1 cellular context compared by ENCODE assay signal in genomic region chr20:44274303-44275017, GRCh38.
A peak's percentile ranks its signal among the peaks of the same experiment; 100 is the strongest.
TF ChIP-seq lines count a peak whose summit lies in the region.

No MANE protein-coding gene starts in this region.

TF ChIP-seq in HepG2, 621 proteins besides CTCF, POLR2A, EP300 and RAD21 (continued from another document and continues in another):
- TF ChIP-seq HINFP (CRISPR knock-in tag; IDR thresholded peaks at IDR 0.05; ENCODE audit: low read depth) (no peak), TAF15 (IDR thresholded peaks at IDR 0.05; ENCODE audit: low read depth, low read length, poor library complexity, severe bottlenecking) (no peak), NCOA2 (CRISPR knock-in tag; IDR thresholded peaks at IDR 0.05) (peak; percentile 74; the same call in 1 of the 2 replicates), FOXO1 (CRISPR knock-in tag; IDR thresholded peaks at IDR 0.05) (peak; percentile 57; the same call in 1 of the 2 replicates), KLF12 (CRISPR knock-in tag; IDR thresholded peaks at IDR 0.05; ENCODE audit: borderline replicate concordance) (no peak), ZIK1 (CRISPR knock-in tag; IDR thresholded peaks at IDR 0.05; ENCODE audit: borderline replicate concordance, low read depth) (no peak), ZNF773 (CRISPR knock-in tag; IDR thresholded peaks at IDR 0.05; ENCODE audit: borderline replicate concordance) (no peak), RNF2 (conservative IDR thresholded peaks at IDR 0.05; ENCODE audit: low read depth) (no peak), ZNF512B (CRISPR knock-in tag; IDR thresholded peaks at IDR 0.05; ENCODE audit: borderline replicate concordance) (peak; percentile 61; the same call in 1 of the 2 replicates), TRIM24 (CRISPR knock-in tag; IDR thresholded peaks at IDR 0.05) (no peak), ZFYVE20 (CRISPR knock-in tag; IDR thresholded peaks at IDR 0.05; ENCODE audit: borderline replicate concordance, low read depth) (no peak), RORA (CRISPR knock-in tag; IDR thresholded peaks at IDR 0.05) (no peak), CREM (IDR thresholded peaks at IDR 0.05) (peak; percentile 77; the same call in 1 of the 2 replicates), CREM (CRISPR knock-in tag; IDR thresholded peaks at IDR 0.05) (no peak), MEIS1 (CRISPR knock-in tag; IDR thresholded peaks at IDR 0.05; ENCODE audit: borderline replicate concordance) (no peak), PATZ1 (CRISPR knock-in tag; IDR thresholded peaks at IDR 0.05) (peak; percentile 44; the same call in 1 of the 2 replicates), REXO4 (CRISPR knock-in tag; IDR thresholded peaks at IDR 0.05; ENCODE audit: borderline replicate concordance) (no peak), ZNF503 (CRISPR knock-in tag; IDR thresholded peaks at IDR 0.05) (peak; percentile 58; the same call in 1 of the 2 replicates), ZFX (CRISPR knock-in tag; IDR thresholded peaks at IDR 0.05; ENCODE audit: low read depth) (peak; percentile 60), NR3C1 (CRISPR knock-in tag; IDR thresholded peaks at IDR 0.05) (no peak), ZNF782 (CRISPR knock-in tag; IDR thresholded peaks at IDR 0.05; ENCODE audit: borderline replicate concordance) (no peak), ZNF670 (CRISPR knock-in tag; IDR thresholded peaks at IDR 0.05; ENCODE audit: borderline replicate concordance) (no peak), FIP1L1 (IDR thresholded peaks at IDR 0.05; ENCODE audit: borderline replicate concordance, insufficient read depth, low read depth, low read length) (no peak), HDAC1 (CRISPR knock-in tag; IDR thresholded peaks at IDR 0.05) (0 out of 2 replicates have a peak, but pooled peaks have one; percentile 43), ZNF24 (IDR thresholded peaks at IDR 0.05) (no peak), NCOR1 (IDR thresholded peaks at IDR 0.05; ENCODE audit: borderline replicate concordance, low read length) (peak; percentile 78; the same call in 1 of the 2 replicates), NR1H2 (CRISPR knock-in tag; IDR thresholded peaks at IDR 0.05; ENCODE audit: borderline replicate concordance, low read depth) (no peak), ONECUT2 (CRISPR knock-in tag; IDR thresholded peaks at IDR 0.05) (no peak), SKI (IDR thresholded peaks at IDR 0.05; ENCODE audit: partially characterized antibody) (peak; percentile 45), ZNF280B (CRISPR knock-in tag; IDR thresholded peaks at IDR 0.05; ENCODE audit: borderline replicate concordance) (no peak), ZNF709 (CRISPR knock-in tag; IDR thresholded peaks at IDR 0.05) (0 out of 2 replicates have a peak, but pooled peaks have one; percentile 58), ZNF451 (CRISPR knock-in tag; IDR thresholded peaks at IDR 0.05) (no peak), FOXJ3 (CRISPR knock-in tag; IDR thresholded peaks at IDR 0.05; ENCODE audit: borderline replicate concordance) (0 out of 2 replicates have a peak, but pooled peaks have one; percentile 49), ATF3 (CRISPR knock-in tag; IDR thresholded peaks at IDR 0.05) (no peak), ZBED4 (CRISPR knock-in tag; IDR thresholded peaks at IDR 0.05; ENCODE audit: borderline replicate concordance) (no peak), ATAD3A (CRISPR knock-in tag; IDR thresholded peaks at IDR 0.05) (no peak), RFX3 (CRISPR knock-in tag; IDR thresholded peaks at IDR 0.05) (no peak), SOX6 (IDR thresholded peaks at IDR 0.05) (no peak), SOX6 (CRISPR knock-in tag; IDR thresholded peaks at IDR 0.05) (peak; percentile 56; the same call in 1 of the 2 replicates), ZBTB38 (CRISPR knock-in tag; IDR thresholded peaks at IDR 0.05) (no peak), YEATS4 (CRISPR knock-in tag; IDR thresholded peaks at IDR 0.05; ENCODE audit: borderline replicate concordance) (no peak), RARA (CRISPR knock-in tag; IDR thresholded peaks at IDR 0.05) (peak; percentile 81), ZNF703 (CRISPR knock-in tag; IDR thresholded peaks at IDR 0.05; ENCODE audit: borderline replicate concordance) (no peak), ELK4 (CRISPR knock-in tag; IDR thresholded peaks at IDR 0.05; ENCODE audit: borderline replicate concordance) (no peak), NFKBIZ (CRISPR knock-in tag; IDR thresholded peaks at IDR 0.05) (no peak), PAF1 (CRISPR knock-in tag; IDR thresholded peaks at IDR 0.05) (no peak), YEATS2 (CRISPR knock-in tag; IDR thresholded peaks at IDR 0.05; ENCODE audit: borderline replicate concordance) (no peak), POLR2AphosphoS2 (IDR thresholded peaks at IDR 0.05; ENCODE audit: low read depth, low read length) (no peak), MAFG (CRISPR knock-in tag; IDR thresholded peaks at IDR 0.05) (no peak), FOXK2 (IDR thresholded peaks at IDR 0.05) (0 out of 2 replicates have a peak, but pooled peaks have one; percentile 3), ZBTB7B (CRISPR knock-in tag; IDR thresholded peaks at IDR 0.05) (no peak), FOXM1 (CRISPR knock-in tag; IDR thresholded peaks at IDR 0.05) (no peak), SMAD9 (CRISPR knock-in tag; IDR thresholded peaks at IDR 0.05) (no peak), ZEB1 (IDR thresholded peaks at IDR 0.05; ENCODE audit: insufficient replicate concordance, low read depth) (peak; percentile 11), ZNF441 (CRISPR knock-in tag; IDR thresholded peaks at IDR 0.05; ENCODE audit: borderline replicate concordance) (no peak), MTERF4 (CRISPR knock-in tag; IDR thresholded peaks at IDR 0.05) (peak; percentile 73; the same call in 1 of the 2 replicates), HMG20A (CRISPR knock-in tag; IDR thresholded peaks at IDR 0.05; ENCODE audit: borderline replicate concordance) (peak; percentile 57; the same call in 1 of the 2 replicates)
